19 cellular contexts compared by ENCODE assay signal in the genomic region with DNA sequence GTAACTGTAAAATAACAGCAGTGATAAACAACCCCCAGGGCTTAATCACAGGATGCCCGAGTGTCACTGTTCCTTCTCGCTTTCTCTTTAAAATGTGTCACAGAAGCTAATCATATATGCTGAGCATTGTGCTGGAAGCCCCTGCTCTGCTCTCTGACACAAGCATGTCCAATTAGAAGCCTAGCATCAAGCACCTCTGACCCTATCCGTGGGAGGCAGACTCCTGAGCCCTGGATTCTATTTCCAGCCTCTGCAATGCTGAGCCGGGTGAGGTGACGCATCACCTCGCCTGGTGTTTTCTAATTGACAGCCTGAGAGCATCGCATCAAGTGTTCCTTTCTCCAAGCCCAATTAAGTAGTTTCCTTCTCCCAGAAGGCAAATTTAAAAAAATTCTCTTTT.
"Had no signal": no experiment of that assay in that cellular context is flagged by ENCODE, and none has a peak within 500 bp of the region (broad histone marks: within the 10 kb centered on the region; RNA-seq: fewer than 3 reads in every experiment).

No MANE protein-coding gene starts in this region.

- H3K9me3 ChIP-seq: transverse colon, uterus had no signal

- H3K9me3 Mint-ChIP-seq: activated B cell treated with CpG ODN at 0.5 μM for 24 hours; activated CD4-positive, alpha-beta memory T cell treated with anti-CD3 and anti-CD28 coated beads for 36 hours; activated T-helper 1 cell treated with anti-CD3 and anti-CD28 coated beads, Interleukin-12 subunit alpha, Interleukin-12 subunit beta, Interleukin-2, Interleukin-4 antibody, amounts not matched to agents 30 ng/mL and 10 ng/mL and 1 ng/mL, durations not matched to agents 14 hours and 24 hours and 36 hours had no signal

- H3K4me1 Mint-ChIP-seq: activated B cell treated with CpG ODN at 0.5 μM for 24 hours, natural killer cell had no signal

- H3K4me3 Mint-ChIP-seq: activated B cell treated with CpG ODN at 0.5 μM for 24 hours; activated CD4-positive, alpha-beta memory T cell treated with anti-CD3 and anti-CD28 coated beads for 36 hours; activated naive CD8-positive, alpha-beta T cell; activated T-helper 1 cell treated with anti-CD3 and anti-CD28 coated beads, Interleukin-12 subunit alpha, Interleukin-12 subunit beta, Interleukin-2, Interleukin-4 antibody, amounts not matched to agents 30 ng/mL and 10 ng/mL and 1 ng/mL, durations not matched to agents 14 hours and 24 hours and 36 hours; natural killer cell had no signal

- ATAC-seq: foreskin keratinocyte, left lobe of liver, natural killer cell, right cardiac atrium had no signal

- H3K27me3 Mint-ChIP-seq: activated CD4-positive, alpha-beta memory T cell treated with anti-CD3 and anti-CD28 coated beads for 36 hours had no signal

- DNase-seq: activated B cell treated with CpG ODN at 0.5 μM for 24 hours; activated CD4-positive, alpha-beta memory T cell treated with anti-CD3 and anti-CD28 coated beads for 36 hours; activated CD4-positive, alpha-beta T cell treated with anti-CD3 and anti-CD28 coated beads for 4 hours; activated T-cell treated with anti-CD3 and anti-CD28 coated beads for 4 hours; dorsolateral prefrontal cortex; foreskin keratinocyte; hippocampal formation; natural killer cell; occipital lobe; right cardiac atrium; stimulated activated CD4-positive, alpha-beta T cell treated with anti-CD3 and anti-CD28 coated beads, Interleukin-2, amount 100 ng/mL, for 24 hours; stimulated activated naive CD4-positive, alpha-beta T cell treated with Interleukin-2 at 50 U/mL for 16 hours; transverse colon; uterus had no signal

- H3K27ac Mint-ChIP-seq: activated B cell treated with CpG ODN at 0.5 μM for 24 hours; activated CD4-positive, alpha-beta memory T cell treated with anti-CD3 and anti-CD28 coated beads for 36 hours; activated naive CD8-positive, alpha-beta T cell; activated T-helper 1 cell treated with anti-CD3 and anti-CD28 coated beads, Interleukin-12 subunit alpha, Interleukin-12 subunit beta, Interleukin-2, Interleukin-4 antibody, amounts not matched to agents 30 ng/mL and 10 ng/mL and 1 ng/mL, durations not matched to agents 14 hours and 24 hours and 36 hours; natural killer cell had no signal

- H3K4me1 ChIP-seq: transverse colon, uterus had no signal

- H3K4me3 ChIP-seq: cardiac muscle cell, dorsolateral prefrontal cortex, lung, transverse colon, uterus had no signal

- H3K36me3 ChIP-seq: cardiac muscle cell, transverse colon, uterus had no signal

- H3K27ac ChIP-seq: cardiac muscle cell, dorsolateral prefrontal cortex, foreskin keratinocyte, transverse colon, uterus had no signal
